24 cellular contexts compared by ENCODE assay signal in the genomic region with DNA sequence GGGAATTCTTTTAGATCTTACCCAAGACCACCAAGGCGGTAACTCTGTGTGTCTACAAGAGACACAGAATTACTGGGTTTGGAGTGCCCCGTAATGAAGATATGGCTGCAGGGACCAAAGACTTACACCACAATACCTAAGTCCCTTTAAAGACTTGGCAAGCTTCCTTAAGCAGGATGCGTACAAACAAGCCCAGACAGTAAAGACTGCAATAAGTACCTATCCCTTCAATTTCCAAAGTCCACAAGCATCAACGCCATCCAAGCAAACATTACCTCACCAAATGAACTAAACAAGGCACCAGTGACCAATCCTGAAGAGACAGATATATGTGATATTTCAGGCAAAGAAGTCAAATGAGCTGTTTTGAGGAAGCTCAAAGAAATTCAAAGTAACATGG. TPM values are rescaled to one million over a fixed set of nuclear protein-coding genes. Genes with fewer than 3 reads are reported as not detected.
"Had no signal": no experiment of that assay in that cellular context is flagged by ENCODE, and none has a peak within 500 bp of the region (broad histone marks: within the 10 kb centered on the region; RNA-seq: fewer than 3 reads in every experiment).

No MANE protein-coding gene starts in this region.

- H3K36me3 ChIP-seq: gastrocnemius medialis, left lung, prostate gland, right atrium auricular region, stomach, thyroid gland, vagina had no signal

- H3K4me3 ChIP-seq: gastrocnemius medialis, left lung, prostate gland, right atrium auricular region, stomach, thyroid gland, vagina had no signal

- H3K27me3 ChIP-seq: left lung, right atrium auricular region, thyroid gland, vagina had no signal

- DNase-seq: effector CD8-positive, alpha-beta T cell; endodermal cell; erythroblast; gastrocnemius medialis; head of caudate nucleus; kidney; left lung; mesendoderm; midbrain; naive thymus-derived CD8-positive, alpha-beta T cell; nephron progenitor cell; nucleus accumbens; stimulated activated CD4-positive, alpha-beta T cell treated with anti-CD3 and anti-CD28 coated beads, Interleukin-2, amount 100 ng/mL, for 24 hours; stimulated activated CD4-positive, alpha-beta T cell treated with anti-CD3 and anti-CD28 coated beads, Interleukin-4, amount 100 ng/mL, for 24 hours; stimulated activated naive CD4-positive, alpha-beta T cell treated with Interleukin-2 at 50 U/mL for 16 hours; stomach; thyroid gland; trophoblast cell had no signal

- FAIRE-seq: kidney had no signal

- ATAC-seq: gastrocnemius medialis; left lung; naive thymus-derived CD8-positive, alpha-beta T cell; sciatic nerve; stimulated activated effector memory CD8-positive, alpha-beta T cell treated with anti-CD3 and anti-CD28 coated beads, Interleukin-12 subunit alpha, Interleukin-12 subunit beta, amount 100 ng/mL, for 72 hours had no signal

- H3K4me1 ChIP-seq: gastrocnemius medialis, left lung, prostate gland, right atrium auricular region, stomach, thyroid gland, vagina had no signal

- H3K9me3 ChIP-seq: gastrocnemius medialis, left lung, prostate gland, right atrium auricular region, thyroid gland, vagina had no signal

RNA-seq across cellular contexts. Expression of a gene that starts 42.3 kb away (rescaled TPM):
- total RNA-seq: naive thymus-derived CD8-positive, alpha-beta T cell; osteocyte had no signal
